ENCODE assay signal across 14 cellular contexts in genomic region chr2:207117668-207118067, GRCh38. TPM values are rescaled to one million over a fixed set of nuclear protein-coding genes. Genes with fewer than 3 reads are reported as not detected.
DNase-seq lines count a peak whose midpoint lies in the region; ATAC-seq and TF ChIP-seq lines count a peak whose summit lies in the region.
"Had no signal": no experiment of that assay in that cellular context is flagged by ENCODE, and none has a peak within 500 bp of the region (broad histone marks: within the 10 kb centered on the region; RNA-seq: fewer than 3 reads in every experiment).

No MANE protein-coding gene starts in this region.

- no peak overlapping the region for H3K27ac ChIP-seq in GM23248
- H3K27ac ChIP-seq: BLaER1 had no signal

- H3K27me3 ChIP-seq in GM23248 (replicated peaks; ENCODE audit: insufficient read depth) = no peaks in the 10 kb centered on the region
- H3K27me3 ChIP-seq: BLaER1 had no signal

- no peaks in the 10 kb centered on the region for H3K9me3 Mint-ChIP-seq in activated naive CD4-positive, alpha-beta T cell treated with anti-CD3 and anti-CD28 coated beads, Interleukin-2, amount 50 U/mL, for 24 hours
- no peaks in the 10 kb centered on the region for H3K9me3 Mint-ChIP-seq in brain
- H3K9me3 Mint-ChIP-seq in glutamatergic neuron (ENCODE audit: unreplicated experiment) = peaks cover 48% of the 10 kb centered on the region
- H3K9me3 Mint-ChIP-seq: GM23338, IgD-negative memory B cell had no signal

- H3K4me2 ChIP-seq in GM23248 (ENCODE audit: unreplicated experiment) = no peak overlapping the region
- H3K4me2 ChIP-seq: BLaER1, GM23338 had no signal

- peaks cover 100% of the 10 kb centered on the region for H3K79me2 ChIP-seq in GM23248 (ENCODE audit: insufficient read depth)

- TF ChIP-seq CTCF in brain (conservative IDR thresholded peaks at IDR 0.05) (no peak), glutamatergic neuron (IDR thresholded peaks at IDR 0.05; ENCODE audit: partially characterized antibody, unreplicated experiment) (no peak)

- peaks cover 14% of the 10 kb centered on the region; the same call in 1 of the 2 replicates for H4K20me1 ChIP-seq in GM23248 (ENCODE audit: insufficient read depth)
- H4K20me1 ChIP-seq: BLaER1 had no signal

- H3K4me1 Mint-ChIP-seq in activated naive CD4-positive, alpha-beta T cell treated with anti-CD3 and anti-CD28 coated beads, Interleukin-2, amount 50 U/mL, for 24 hours = peaks cover 61% of the 10 kb centered on the region
- H3K4me1 Mint-ChIP-seq in brain (peaks cover 99% of the 10 kb centered on the region), glutamatergic neuron (ENCODE audit: low read depth, unreplicated experiment) (peaks cover 75% of the 10 kb centered on the region)

- ATAC-seq in HG03342 (IDR thresholded peaks at IDR 0.05; ENCODE audit: unreplicated experiment) = no peak
- ATAC-seq: GM23338 had no signal

- DNase-seq in activated naive CD4-positive, alpha-beta T cell (lab: John Stamatoyannopoulos, UW) = no peak
- no peak for DNase-seq in glutamatergic neuron
- no peak for DNase-seq in GM23248
- DNase-seq in NCI-H2227 treated with DMSO at 0.1 percent for 48 hours (lab: John Stamatoyannopoulos, UW) = no peak
- DNase-seq: 8988T, AML-193, DMS 273 treated with DMSO at 0.1 percent for 48 hours, H7 had no signal

- no peak overlapping the region for H2AFZ ChIP-seq in GM23248
- H2AFZ ChIP-seq: GM23338 had no signal

- H3F3A ChIP-seq in GM23248 (ENCODE audit: insufficient read depth) = peaks cover 90% of the 10 kb centered on the region

- H3K36me3 Mint-ChIP-seq in activated naive CD4-positive, alpha-beta T cell treated with anti-CD3 and anti-CD28 coated beads, Interleukin-2, amount 50 U/mL, for 24 hours = peaks cover 20% of the 10 kb centered on the region
- H3K36me3 Mint-ChIP-seq in brain (peaks cover 50% of the 10 kb centered on the region), glutamatergic neuron (ENCODE audit: unreplicated experiment) (no peaks in the 10 kb centered on the region)

- peak overlapping the region; percentile 39 for H3K27ac Mint-ChIP-seq in activated naive CD4-positive, alpha-beta T cell treated with anti-CD3 and anti-CD28 coated beads, Interleukin-2, amount 50 U/mL, for 24 hours
- H3K27ac Mint-ChIP-seq in brain = peak overlapping the region in 3 of 5 experiments; percentile 14 to 61 (median 28)
- peak overlapping the region; percentile 23 for H3K27ac Mint-ChIP-seq in glutamatergic neuron (ENCODE audit: unreplicated experiment)
- H3K27ac Mint-ChIP-seq: GM23338 had no signal

- no peak overlapping the region for H3K4me3 Mint-ChIP-seq in activated naive CD4-positive, alpha-beta T cell treated with anti-CD3 and anti-CD28 coated beads, Interleukin-2, amount 50 U/mL, for 24 hours
- H3K4me3 Mint-ChIP-seq in brain (peak overlapping the region in 3 of 5 experiments; percentile 27 to 48 (median 30)), glutamatergic neuron (ENCODE audit: unreplicated experiment) (peak overlapping the region; percentile 82)
- H3K4me3 Mint-ChIP-seq: GM23338, IgD-negative memory B cell had no signal

- no peak overlapping the region for H3K9ac ChIP-seq in GM23248
- H3K9ac ChIP-seq: BLaER1 had no signal

- no peaks in the 10 kb centered on the region for H3K9me3 ChIP-seq in GM23248 (ENCODE audit: low read depth)
- H3K9me3 ChIP-seq: BLaER1 had no signal

- H3K4me1 ChIP-seq in GM23248 (ENCODE audit: insufficient read depth) = peaks cover 46% of the 10 kb centered on the region

- H3K36me3 ChIP-seq in GM23248 (ENCODE audit: low read depth) = peaks cover 56% of the 10 kb centered on the region
- H3K36me3 ChIP-seq: BLaER1 had no signal

- whole genome bisulfite sequencing in GM23248 (ENCODE audit: low coverage in 1 of 2, low lambda C conversion rate in 2 of 2, missing lambda C conversion rate in 2 of 2), 2 experiments = 94 to 99% methylated on average over 2 of the region's 2 CpGs

- no peaks in the 10 kb centered on the region for H3K9me2 ChIP-seq in GM23248 (ENCODE audit: insufficient read depth)

- H3K27me3 Mint-ChIP-seq in activated naive CD4-positive, alpha-beta T cell treated with anti-CD3 and anti-CD28 coated beads, Interleukin-2, amount 50 U/mL, for 24 hours = no peaks in the 10 kb centered on the region
- H3K27me3 Mint-ChIP-seq in brain (no peaks in the 10 kb centered on the region), glutamatergic neuron (ENCODE audit: unreplicated experiment) (peaks cover 26% of the 10 kb centered on the region)
- H3K27me3 Mint-ChIP-seq: IgD-negative memory B cell had no signal

- in situ Hi-C loops in GM23248 (cut with MboI) = no loop called here

- H3K4me3 ChIP-seq in GM23248 = no peak overlapping the region
- H3K4me3 ChIP-seq: BLaER1, GM23338 had no signal

RNA-seq across cellular contexts. Expression of gene KLF7, which starts 48.1 kb away (rescaled TPM):
- polyA plus RNA-seq in brain (ENCODE audit: insufficient read depth, low read depth, low replicate concordance) (11.2 TPM), GM23248 (2016; fragmentation: Nextera tagmentation; extraction: Ambion mirVana) (35.8 and 39.4 TPM in 2 replicates)
- 323 TPM for total RNA-seq in glutamatergic neuron (ENCODE audit: unreplicated experiment)
- total RNA-seq in GM23248 (2014; rRNA removed; shearing (Covaris generic)) = 22.5 and 43.0 TPM in 2 replicates
